In genomic region chr2:78147466-78147865, GRCh38 we compare ENCODE assay signal across 24 cellular contexts.
DNase-seq lines count a peak whose midpoint lies in the region; ATAC-seq, FAIRE-seq and TF ChIP-seq lines count a peak whose summit lies in the region.
"Had no signal": no experiment of that assay in that cellular context is flagged by ENCODE, and none has a peak within 500 bp of the region (broad histone marks: within the 10 kb centered on the region; RNA-seq: fewer than 3 reads in every experiment).

No MANE protein-coding gene starts in this region.

- no peaks in the 10 kb centered on the region for H3K9me2 ChIP-seq in PC-3 (replicated peaks; ENCODE audit: low read length)

- no peaks in the 10 kb centered on the region for H3F3A ChIP-seq in PC-3 (ENCODE audit: low read length, unreplicated experiment)

- DNase-seq in HepG2 (ENCODE audit: low spot score) (no peak), right lobe of liver (no peak), PC-3 (peak; percentile 42), islet precursor cell (peak; percentile 69), Right ventricle myocardium superior (no peak), epidermal melanocyte (ENCODE audit: insufficient read length, low spot score) (no peak), frontal cortex (ENCODE audit: low spot score in 2 of 2) (no peak)
- DNase-seq: CD4-positive, CD25-positive, alpha-beta regulatory T cell; EL; GF-D8; GOT3; IMR-90; KG1; NCI-H1048; NCI-H1417; NCI-H1694; NCI-H2029 treated with DMSO at 0.1 percent for 48 hours; NCI-H446 treated with DMSO at 0.1 percent for 48 hours; NCI-H526; NCI-H82; T-cell had no signal

- H3K4me3 ChIP-seq in HepG2 (replicated peaks in 1 of 3; ENCODE audit: insufficient read depth in 1 of 3, low read depth in 2 of 3, low read length in 3 of 3) = no peak overlapping the region
- H3K4me3 ChIP-seq in right lobe of liver = no peak overlapping the region
- H3K4me3 ChIP-seq in PC-3 (ENCODE audit: low read length) = no peak overlapping the region
- H3K4me3 ChIP-seq: BLaER1 had no signal

- H3K79me2 ChIP-seq in HepG2 (ENCODE audit: insufficient read depth, low read length) (no peaks in the 10 kb centered on the region), PC-3 (ENCODE audit: low read length) (no peaks in the 10 kb centered on the region)

- ATAC-seq in HepG2 (peak; percentile 29; the same call in 2 of the 3 replicates), right lobe of liver (no peak), PC-3 (no peak), Right ventricle myocardium superior (ENCODE audit: poor library complexity) (no peak)
- ATAC-seq: T-cell had no signal

- WGBS in HepG2 (ENCODE audit: low lambda C conversion rate) = 97% methylated on average over 2 of the region's 2 CpGs
- WGBS in right lobe of liver (ENCODE audit: insufficient coverage, low coverage, low lambda C conversion rate, missing lambda C conversion rate) = 69% methylated on average over 1 of the region's 2 CpGs

- no TSS peak for BruUV-seq in HepG2 (replicated peaks; lab: Mats Ljungman, UMichigan)
- no TSS peak for BruUV-seq in PC-3 (replicated peaks; lab: Mats Ljungman, UMichigan)

- TF ChIP-seq EP300 in HepG2 (IDR thresholded peaks at IDR 0.05; ENCODE audit: low read depth in 2 of 2, low read length in 2 of 2) (no peak), HepG2 (CRISPR knock-in tag; IDR thresholded peaks at IDR 0.05; ENCODE audit: borderline replicate concordance) (no peak)

- POLR2A ChIA-PET in HepG2 (lab: Yijun Ruan, JAX) = no interaction called here
- POLR2A ChIA-PET in PC-3 (lab: Charles Lee; ENCODE audit: unreplicated experiment) = no interaction called here

- CTCF ChIA-PET in HepG2 (lab: Yijun Ruan, JAX; ENCODE audit: low intra/inter-chr PET ratio, low total read pairs) (no interaction called here), PC-3 (lab: Charles Lee) (no interaction called here)

- intact Hi-C loops in HepG2 (cut with micrococcal nuclease; ENCODE audit: unreplicated experiment) = no loop called here
- intact Hi-C loops in right lobe of liver (cut with DNase I) = no loop called here
- intact Hi-C loops in PC-3 (cut with micrococcal nuclease) = no loop called here
- intact Hi-C loops in Right ventricle myocardium superior (cut with DNase I) = no loop called here

- TF ChIP-seq RAD21 in HepG2 (CRISPR knock-in tag; IDR thresholded peaks at IDR 0.05) = no peak

- H3K9ac ChIP-seq in HepG2 (ENCODE audit: insufficient read depth, low read depth, low read length) (no peak overlapping the region), PC-3 (ENCODE audit: low read length) (no peak overlapping the region)
- H3K9ac ChIP-seq: BLaER1 had no signal

- H2AFZ ChIP-seq in HepG2 (ENCODE audit: low read length) = no peak overlapping the region
- no peak overlapping the region for H2AFZ ChIP-seq in PC-3 (ENCODE audit: low read length)

- H3K4me2 ChIP-seq in HepG2 (ENCODE audit: low read depth, low read length) (no peak overlapping the region), PC-3 (ENCODE audit: low read length) (no peak overlapping the region)
- H3K4me2 ChIP-seq: BLaER1 had no signal

- FAIRE-seq in HepG2 (lab: Jason Lieb, UNC) (no peak), frontal cortex (lab: Jason Lieb, UNC) (no peak)
- FAIRE-seq: GM12891, RCC 7860 had no signal

- no peaks in the 10 kb centered on the region for H3K4me1 ChIP-seq in HepG2 (ENCODE audit: insufficient read depth, low read length)
- no peaks in the 10 kb centered on the region for H3K4me1 ChIP-seq in right lobe of liver
- H3K4me1 ChIP-seq in PC-3 (ENCODE audit: insufficient read depth, low read length) = no peaks in the 10 kb centered on the region
- H3K4me1 ChIP-seq: BLaER1 had no signal

- no peak for TF ChIP-seq CTCF in HepG2 (CRISPR knock-in tag; IDR thresholded peaks at IDR 0.05)
- TF ChIP-seq CTCF in right lobe of liver (IDR thresholded peaks at IDR 0.05) = no peak
- TF ChIP-seq CTCF in PC-3 (conservative IDR thresholded peaks at IDR 0.05; ENCODE audit: low read depth, low read length) = no peak

- no peak for TF ChIP-seq POLR2A in HepG2 (IDR thresholded peaks at IDR 0.05; ENCODE audit: insufficient read depth in 1 of 2, low read depth in 2 of 2, low read length in 2 of 2)
- no peak for TF ChIP-seq POLR2A in right lobe of liver (IDR thresholded peaks at IDR 0.05)

- in situ Hi-C loops in HepG2 (cut with HindIII; ENCODE audit: extremely low pct_ligation_motif_present, low pct_unique_long_range_greater_than_20kb) = no loop called here

- H3K9me3 ChIP-seq in HepG2 (ENCODE audit: low read length) (no peaks in the 10 kb centered on the region), right lobe of liver (no peaks in the 10 kb centered on the region), PC-3 (ENCODE audit: low read length) (no peaks in the 10 kb centered on the region)
- H3K9me3 ChIP-seq: BLaER1 had no signal

- H3K27me3 ChIP-seq in HepG2 (ENCODE audit: control insufficient read depth in 1 of 2, insufficient read depth in 2 of 2, low read length in 2 of 2) = no peaks in the 10 kb centered on the region
- H3K27me3 ChIP-seq in right lobe of liver = no peaks in the 10 kb centered on the region
- no peaks in the 10 kb centered on the region for H3K27me3 ChIP-seq in PC-3 (ENCODE audit: low read length)
- H3K27me3 ChIP-seq: BLaER1 had no signal

- H3K27ac ChIP-seq in HepG2 (ENCODE audit: extremely low read length, insufficient read depth, low read length) (no peak overlapping the region), right lobe of liver (no peak overlapping the region), PC-3 (ENCODE audit: low read length) (no peak overlapping the region)
- H3K27ac ChIP-seq: BLaER1 had no signal

- H3K36me3 ChIP-seq in HepG2 (replicated peaks in 1 of 2; ENCODE audit: control insufficient read depth in 1 of 2, insufficient read depth in 2 of 2, low read length in 2 of 2) (no peaks in the 10 kb centered on the region), right lobe of liver (no peaks in the 10 kb centered on the region), PC-3 (ENCODE audit: low read depth, low read length) (no peaks in the 10 kb centered on the region)
- H3K36me3 ChIP-seq: BLaER1 had no signal

- H4K20me1 ChIP-seq in HepG2 (ENCODE audit: insufficient read depth, low read length) = no peaks in the 10 kb centered on the region; the same call in 1 of the 2 replicates
- H4K20me1 ChIP-seq in PC-3 (ENCODE audit: low read length) = no peaks in the 10 kb centered on the region
- H4K20me1 ChIP-seq: BLaER1 had no signal

TF ChIP-seq in HepG2, 621 proteins besides CTCF, POLR2A, EP300 and RAD21 (continues in another document):
- TF ChIP-seq SCMH1 (CRISPR knock-in tag; IDR thresholded peaks at IDR 0.05; ENCODE audit: borderline replicate concordance) (no peak), IRF9 (CRISPR knock-in tag; IDR thresholded peaks at IDR 0.05; ENCODE audit: borderline replicate concordance) (no peak), GATAD1 (CRISPR knock-in tag; IDR thresholded peaks at IDR 0.05) (no peak), SRY (CRISPR knock-in tag; IDR thresholded peaks at IDR 0.05) (no peak), IRF1 (CRISPR knock-in tag; IDR thresholded peaks at IDR 0.05; ENCODE audit: low read depth) (no peak), ZNF839 (CRISPR knock-in tag; IDR thresholded peaks at IDR 0.05; ENCODE audit: borderline replicate concordance) (no peak), ZNF343 (CRISPR knock-in tag; IDR thresholded peaks at IDR 0.05) (no peak), ZNF232 (CRISPR knock-in tag; IDR thresholded peaks at IDR 0.05; ENCODE audit: borderline replicate concordance) (no peak), ZBTB4 (CRISPR knock-in tag; IDR thresholded peaks at IDR 0.05; ENCODE audit: borderline replicate concordance) (no peak)

Comparison
In these comparisons a context has a peak if more than half of its experiments do, and no peak if none do; other contexts are left out.
1. DNase-seq: peak in PC-3 (single experiment) and islet precursor cell (single experiment); none in HepG2 (single experiment), right lobe of liver (0 of 3), Right ventricle myocardium superior (single experiment), epidermal melanocyte (single experiment) and frontal cortex (0 of 2).